Comparison of ENCODE assay signal across 1 cellular context in the genomic region with DNA sequence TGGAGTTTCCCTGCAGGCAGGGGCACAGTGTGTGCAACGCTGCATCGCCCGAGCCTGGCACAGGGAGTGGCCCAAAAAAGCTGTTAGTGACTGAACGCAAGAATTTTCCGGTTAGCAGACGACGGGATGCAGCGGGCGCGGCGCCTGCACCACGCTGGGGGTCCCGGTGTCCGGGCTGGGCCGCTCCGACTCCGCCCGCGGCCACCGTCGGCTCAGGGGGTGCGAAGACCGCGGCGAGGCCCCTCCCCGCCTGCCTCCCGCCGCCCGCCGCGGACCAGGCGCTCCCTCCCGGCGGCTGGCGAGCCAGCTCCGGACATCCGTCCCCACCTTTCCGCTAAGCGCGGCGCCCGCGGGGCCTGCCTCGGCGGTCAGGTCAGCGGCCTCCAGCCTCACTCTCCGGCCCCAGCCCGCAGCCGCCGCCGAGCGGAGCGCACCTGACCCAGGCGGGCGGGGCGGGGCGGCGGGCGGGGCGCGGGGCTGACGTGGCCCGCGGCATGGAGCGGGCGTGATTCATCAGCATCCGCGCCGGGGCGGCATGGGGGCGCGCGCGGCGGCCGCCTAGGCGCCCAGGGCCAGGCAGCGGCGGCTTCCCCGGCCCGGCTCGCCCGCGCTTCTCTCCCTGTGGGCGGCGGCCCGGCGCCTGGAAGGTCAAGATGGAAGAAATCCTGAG.
TF ChIP-seq lines count a peak whose summit lies in the region.

A gene with protein sequence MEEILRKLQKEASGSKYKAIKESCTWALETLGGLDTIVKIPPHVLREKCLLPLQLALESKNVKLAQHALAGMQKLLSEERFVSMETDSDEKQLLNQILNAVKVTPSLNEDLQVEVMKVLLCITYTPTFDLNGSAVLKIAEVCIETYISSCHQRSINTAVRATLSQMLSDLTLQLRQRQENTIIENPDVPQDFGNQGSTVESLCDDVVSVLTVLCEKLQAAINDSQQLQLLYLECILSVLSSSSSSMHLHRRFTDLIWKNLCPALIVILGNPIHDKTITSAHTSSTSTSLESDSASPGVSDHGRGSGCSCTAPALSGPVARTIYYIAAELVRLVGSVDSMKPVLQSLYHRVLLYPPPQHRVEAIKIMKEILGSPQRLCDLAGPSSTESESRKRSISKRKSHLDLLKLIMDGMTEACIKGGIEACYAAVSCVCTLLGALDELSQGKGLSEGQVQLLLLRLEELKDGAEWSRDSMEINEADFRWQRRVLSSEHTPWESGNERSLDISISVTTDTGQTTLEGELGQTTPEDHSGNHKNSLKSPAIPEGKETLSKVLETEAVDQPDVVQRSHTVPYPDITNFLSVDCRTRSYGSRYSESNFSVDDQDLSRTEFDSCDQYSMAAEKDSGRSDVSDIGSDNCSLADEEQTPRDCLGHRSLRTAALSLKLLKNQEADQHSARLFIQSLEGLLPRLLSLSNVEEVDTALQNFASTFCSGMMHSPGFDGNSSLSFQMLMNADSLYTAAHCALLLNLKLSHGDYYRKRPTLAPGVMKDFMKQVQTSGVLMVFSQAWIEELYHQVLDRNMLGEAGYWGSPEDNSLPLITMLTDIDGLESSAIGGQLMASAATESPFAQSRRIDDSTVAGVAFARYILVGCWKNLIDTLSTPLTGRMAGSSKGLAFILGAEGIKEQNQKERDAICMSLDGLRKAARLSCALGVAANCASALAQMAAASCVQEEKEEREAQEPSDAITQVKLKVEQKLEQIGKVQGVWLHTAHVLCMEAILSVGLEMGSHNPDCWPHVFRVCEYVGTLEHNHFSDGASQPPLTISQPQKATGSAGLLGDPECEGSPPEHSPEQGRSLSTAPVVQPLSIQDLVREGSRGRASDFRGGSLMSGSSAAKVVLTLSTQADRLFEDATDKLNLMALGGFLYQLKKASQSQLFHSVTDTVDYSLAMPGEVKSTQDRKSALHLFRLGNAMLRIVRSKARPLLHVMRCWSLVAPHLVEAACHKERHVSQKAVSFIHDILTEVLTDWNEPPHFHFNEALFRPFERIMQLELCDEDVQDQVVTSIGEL (N-terminal part only) (plus strand): TSS at position 506 of the 670 bp plus-strand sequence. CDS start 148 bp downstream, at position 654.

TF ChIP-seq in HepG2, 621 proteins besides CTCF, POLR2A, EP300 and RAD21 (continued from another document and continues in another):
- TF ChIP-seq, protein P1, sequence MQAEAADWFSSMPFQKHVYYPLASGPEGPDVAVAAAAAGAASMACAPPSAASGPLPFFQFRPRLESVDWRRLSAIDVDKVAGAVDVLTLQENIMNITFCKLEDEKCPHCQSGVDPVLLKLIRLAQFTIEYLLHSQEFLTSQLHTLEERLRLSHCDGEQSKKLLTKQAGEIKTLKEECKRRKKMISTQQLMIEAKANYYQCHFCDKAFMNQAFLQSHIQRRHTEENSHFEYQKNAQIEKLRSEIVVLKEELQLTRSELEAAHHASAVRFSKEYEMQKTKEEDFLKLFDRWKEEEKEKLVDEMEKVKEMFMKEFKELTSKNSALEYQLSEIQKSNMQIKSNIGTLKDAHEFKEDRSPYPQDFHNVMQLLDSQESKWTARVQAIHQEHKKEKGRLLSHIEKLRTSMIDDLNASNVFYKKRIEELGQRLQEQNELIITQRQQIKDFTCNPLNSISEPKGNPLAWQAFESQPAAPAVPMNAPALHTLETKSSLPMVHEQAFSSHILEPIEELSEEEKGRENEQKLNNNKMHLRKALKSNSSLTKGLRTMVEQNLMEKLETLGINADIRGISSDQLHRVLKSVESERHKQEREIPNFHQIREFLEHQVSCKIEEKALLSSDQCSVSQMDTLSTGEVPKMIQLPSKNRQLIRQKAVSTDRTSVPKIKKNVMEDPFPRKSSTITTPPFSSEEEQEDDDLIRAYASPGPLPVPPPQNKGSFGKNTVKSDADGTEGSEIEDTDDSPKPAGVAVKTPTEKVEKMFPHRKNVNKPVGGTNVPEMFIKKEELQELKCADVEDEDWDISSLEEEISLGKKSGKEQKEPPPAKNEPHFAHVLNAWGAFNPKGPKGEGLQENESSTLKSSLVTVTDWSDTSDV (CRISPR knock-in tag; IDR thresholded peaks at IDR 0.05): peak; percentile 72; the same call in 1 of the 2 replicates
- TF ChIP-seq ZNF232 (CRISPR knock-in tag; IDR thresholded peaks at IDR 0.05; ENCODE audit: borderline replicate concordance): no peak; the same call in 1 of the 2 replicates
- TF ChIP-seq, protein P2, sequence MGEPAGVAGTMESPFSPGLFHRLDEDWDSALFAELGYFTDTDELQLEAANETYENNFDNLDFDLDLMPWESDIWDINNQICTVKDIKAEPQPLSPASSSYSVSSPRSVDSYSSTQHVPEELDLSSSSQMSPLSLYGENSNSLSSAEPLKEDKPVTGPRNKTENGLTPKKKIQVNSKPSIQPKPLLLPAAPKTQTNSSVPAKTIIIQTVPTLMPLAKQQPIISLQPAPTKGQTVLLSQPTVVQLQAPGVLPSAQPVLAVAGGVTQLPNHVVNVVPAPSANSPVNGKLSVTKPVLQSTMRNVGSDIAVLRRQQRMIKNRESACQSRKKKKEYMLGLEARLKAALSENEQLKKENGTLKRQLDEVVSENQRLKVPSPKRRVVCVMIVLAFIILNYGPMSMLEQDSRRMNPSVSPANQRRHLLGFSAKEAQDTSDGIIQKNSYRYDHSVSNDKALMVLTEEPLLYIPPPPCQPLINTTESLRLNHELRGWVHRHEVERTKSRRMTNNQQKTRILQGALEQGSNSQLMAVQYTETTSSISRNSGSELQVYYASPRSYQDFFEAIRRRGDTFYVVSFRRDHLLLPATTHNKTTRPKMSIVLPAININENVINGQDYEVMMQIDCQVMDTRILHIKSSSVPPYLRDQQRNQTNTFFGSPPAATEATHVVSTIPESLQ (CRISPR knock-in tag; conservative IDR thresholded peaks at IDR 0.05): no peak
- TF ChIP-seq FOXK2 (IDR thresholded peaks at IDR 0.05): no peak
- no peak for TF ChIP-seq ARHGAP35 (CRISPR knock-in tag; IDR thresholded peaks at IDR 0.05; ENCODE audit: borderline replicate concordance)
- TF ChIP-seq EED (CRISPR knock-in tag; IDR thresholded peaks at IDR 0.05): no peak
- TF ChIP-seq KLF11 (CRISPR knock-in tag; IDR thresholded peaks at IDR 0.05): no peak
- TF ChIP-seq, protein P3, sequence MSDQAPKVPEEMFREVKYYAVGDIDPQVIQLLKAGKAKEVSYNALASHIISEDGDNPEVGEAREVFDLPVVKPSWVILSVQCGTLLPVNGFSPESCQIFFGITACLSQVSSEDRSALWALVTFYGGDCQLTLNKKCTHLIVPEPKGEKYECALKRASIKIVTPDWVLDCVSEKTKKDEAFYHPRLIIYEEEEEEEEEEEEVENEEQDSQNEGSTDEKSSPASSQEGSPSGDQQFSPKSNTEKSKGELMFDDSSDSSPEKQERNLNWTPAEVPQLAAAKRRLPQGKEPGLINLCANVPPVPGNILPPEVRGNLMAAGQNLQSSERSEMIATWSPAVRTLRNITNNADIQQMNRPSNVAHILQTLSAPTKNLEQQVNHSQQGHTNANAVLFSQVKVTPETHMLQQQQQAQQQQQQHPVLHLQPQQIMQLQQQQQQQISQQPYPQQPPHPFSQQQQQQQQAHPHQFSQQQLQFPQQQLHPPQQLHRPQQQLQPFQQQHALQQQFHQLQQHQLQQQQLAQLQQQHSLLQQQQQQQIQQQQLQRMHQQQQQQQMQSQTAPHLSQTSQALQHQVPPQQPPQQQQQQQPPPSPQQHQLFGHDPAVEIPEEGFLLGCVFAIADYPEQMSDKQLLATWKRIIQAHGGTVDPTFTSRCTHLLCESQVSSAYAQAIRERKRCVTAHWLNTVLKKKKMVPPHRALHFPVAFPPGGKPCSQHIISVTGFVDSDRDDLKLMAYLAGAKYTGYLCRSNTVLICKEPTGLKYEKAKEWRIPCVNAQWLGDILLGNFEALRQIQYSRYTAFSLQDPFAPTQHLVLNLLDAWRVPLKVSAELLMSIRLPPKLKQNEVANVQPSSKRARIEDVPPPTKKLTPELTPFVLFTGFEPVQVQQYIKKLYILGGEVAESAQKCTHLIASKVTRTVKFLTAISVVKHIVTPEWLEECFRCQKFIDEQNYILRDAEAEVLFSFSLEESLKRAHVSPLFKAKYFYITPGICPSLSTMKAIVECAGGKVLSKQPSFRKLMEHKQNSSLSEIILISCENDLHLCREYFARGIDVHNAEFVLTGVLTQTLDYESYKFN (CRISPR knock-in tag; conservative IDR thresholded peaks at IDR 0.05): no peak
- TF ChIP-seq, protein P4, sequence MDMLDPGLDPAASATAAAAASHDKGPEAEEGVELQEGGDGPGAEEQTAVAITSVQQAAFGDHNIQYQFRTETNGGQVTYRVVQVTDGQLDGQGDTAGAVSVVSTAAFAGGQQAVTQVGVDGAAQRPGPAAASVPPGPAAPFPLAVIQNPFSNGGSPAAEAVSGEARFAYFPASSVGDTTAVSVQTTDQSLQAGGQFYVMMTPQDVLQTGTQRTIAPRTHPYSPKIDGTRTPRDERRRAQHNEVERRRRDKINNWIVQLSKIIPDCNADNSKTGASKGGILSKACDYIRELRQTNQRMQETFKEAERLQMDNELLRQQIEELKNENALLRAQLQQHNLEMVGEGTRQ (IDR thresholded peaks at IDR 0.05; ENCODE audit: low read depth, low read length): no peak
- TF ChIP-seq, protein P4 (CRISPR knock-in tag; IDR thresholded peaks at IDR 0.05; ENCODE audit: borderline replicate concordance): no peak
- TF ChIP-seq NFE2L1 (CRISPR knock-in tag; IDR thresholded peaks at IDR 0.05; ENCODE audit: borderline replicate concordance): no peak
- TF ChIP-seq ZNF766 (CRISPR knock-in tag; IDR thresholded peaks at IDR 0.05; ENCODE audit: borderline replicate concordance): no peak; the same call in 1 of the 2 replicates
- TF ChIP-seq, protein P5, sequence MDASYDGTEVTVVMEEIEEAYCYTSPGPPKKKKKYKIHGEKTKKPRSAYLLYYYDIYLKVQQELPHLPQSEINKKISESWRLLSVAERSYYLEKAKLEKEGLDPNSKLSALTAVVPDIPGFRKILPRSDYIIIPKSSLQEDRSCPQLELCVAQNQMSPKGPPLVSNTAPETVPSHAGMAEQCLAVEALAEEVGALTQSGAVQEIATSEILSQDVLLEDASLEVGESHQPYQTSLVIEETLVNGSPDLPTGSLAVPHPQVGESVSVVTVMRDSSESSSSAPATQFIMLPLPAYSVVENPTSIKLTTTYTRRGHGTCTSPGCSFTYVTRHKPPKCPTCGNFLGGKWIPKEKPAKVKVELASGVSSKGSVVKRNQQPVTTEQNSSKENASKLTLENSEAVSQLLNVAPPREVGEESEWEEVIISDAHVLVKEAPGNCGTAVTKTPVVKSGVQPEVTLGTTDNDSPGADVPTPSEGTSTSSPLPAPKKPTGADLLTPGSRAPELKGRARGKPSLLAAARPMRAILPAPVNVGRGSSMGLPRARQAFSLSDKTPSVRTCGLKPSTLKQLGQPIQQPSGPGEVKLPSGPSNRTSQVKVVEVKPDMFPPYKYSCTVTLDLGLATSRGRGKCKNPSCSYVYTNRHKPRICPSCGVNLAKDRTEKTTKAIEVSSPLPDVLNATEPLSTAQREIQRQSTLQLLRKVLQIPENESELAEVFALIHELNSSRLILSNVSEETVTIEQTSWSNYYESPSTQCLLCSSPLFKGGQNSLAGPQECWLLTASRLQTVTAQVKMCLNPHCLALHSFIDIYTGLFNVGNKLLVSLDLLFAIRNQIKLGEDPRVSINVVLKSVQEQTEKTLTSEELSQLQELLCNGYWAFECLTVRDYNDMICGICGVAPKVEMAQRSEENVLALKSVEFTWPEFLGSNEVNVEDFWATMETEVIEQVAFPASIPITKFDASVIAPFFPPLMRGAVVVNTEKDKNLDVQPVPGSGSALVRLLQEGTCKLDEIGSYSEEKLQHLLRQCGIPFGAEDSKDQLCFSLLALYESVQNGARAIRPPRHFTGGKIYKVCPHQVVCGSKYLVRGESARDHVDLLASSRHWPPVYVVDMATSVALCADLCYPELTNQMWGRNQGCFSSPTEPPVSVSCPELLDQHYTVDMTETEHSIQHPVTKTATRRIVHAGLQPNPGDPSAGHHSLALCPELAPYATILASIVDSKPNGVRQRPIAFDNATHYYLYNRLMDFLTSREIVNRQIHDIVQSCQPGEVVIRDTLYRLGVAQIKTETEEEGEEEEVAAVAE (CRISPR knock-in tag; IDR thresholded peaks at IDR 0.05; ENCODE audit: borderline replicate concordance): no peak
- no peak for TF ChIP-seq ZNF335 (CRISPR knock-in tag; IDR thresholded peaks at IDR 0.05)
- TF ChIP-seq ZMYM4 (CRISPR knock-in tag; IDR thresholded peaks at IDR 0.05): no peak
- no peak for TF ChIP-seq TP53 (CRISPR knock-in tag; conservative IDR thresholded peaks at IDR 0.05)
- TF ChIP-seq HOXA9 (CRISPR knock-in tag; IDR thresholded peaks at IDR 0.05; ENCODE audit: borderline replicate concordance): no peak
- no peak for TF ChIP-seq PPARG (CRISPR knock-in tag; conservative IDR thresholded peaks at IDR 0.05)
- no peak for TF ChIP-seq ATAD3A (CRISPR knock-in tag; IDR thresholded peaks at IDR 0.05)
- no peak for TF ChIP-seq CBFB (CRISPR knock-in tag; IDR thresholded peaks at IDR 0.05)
- TF ChIP-seq ZNF263 (CRISPR knock-in tag; IDR thresholded peaks at IDR 0.05): no peak
- TF ChIP-seq ZNF530 (CRISPR knock-in tag; IDR thresholded peaks at IDR 0.05; ENCODE audit: low read depth): no peak
- TF ChIP-seq KMT2B (CRISPR knock-in tag; IDR thresholded peaks at IDR 0.05): no peak; the same call in 1 of the 2 replicates
- TF ChIP-seq ZNF17 (CRISPR knock-in tag; IDR thresholded peaks at IDR 0.05): no peak
- no peak for TF ChIP-seq FLYWCH1 (CRISPR knock-in tag; IDR thresholded peaks at IDR 0.05)
- TF ChIP-seq HOXA5 (CRISPR knock-in tag; IDR thresholded peaks at IDR 0.05): no peak
- TF ChIP-seq ZNF354B (CRISPR knock-in tag; IDR thresholded peaks at IDR 0.05): no peak
- TF ChIP-seq SMARCC2 (IDR thresholded peaks at IDR 0.05): no peak
- no peak for TF ChIP-seq ATF1 (CRISPR knock-in tag; IDR thresholded peaks at IDR 0.05)
- TF ChIP-seq, protein P6, sequence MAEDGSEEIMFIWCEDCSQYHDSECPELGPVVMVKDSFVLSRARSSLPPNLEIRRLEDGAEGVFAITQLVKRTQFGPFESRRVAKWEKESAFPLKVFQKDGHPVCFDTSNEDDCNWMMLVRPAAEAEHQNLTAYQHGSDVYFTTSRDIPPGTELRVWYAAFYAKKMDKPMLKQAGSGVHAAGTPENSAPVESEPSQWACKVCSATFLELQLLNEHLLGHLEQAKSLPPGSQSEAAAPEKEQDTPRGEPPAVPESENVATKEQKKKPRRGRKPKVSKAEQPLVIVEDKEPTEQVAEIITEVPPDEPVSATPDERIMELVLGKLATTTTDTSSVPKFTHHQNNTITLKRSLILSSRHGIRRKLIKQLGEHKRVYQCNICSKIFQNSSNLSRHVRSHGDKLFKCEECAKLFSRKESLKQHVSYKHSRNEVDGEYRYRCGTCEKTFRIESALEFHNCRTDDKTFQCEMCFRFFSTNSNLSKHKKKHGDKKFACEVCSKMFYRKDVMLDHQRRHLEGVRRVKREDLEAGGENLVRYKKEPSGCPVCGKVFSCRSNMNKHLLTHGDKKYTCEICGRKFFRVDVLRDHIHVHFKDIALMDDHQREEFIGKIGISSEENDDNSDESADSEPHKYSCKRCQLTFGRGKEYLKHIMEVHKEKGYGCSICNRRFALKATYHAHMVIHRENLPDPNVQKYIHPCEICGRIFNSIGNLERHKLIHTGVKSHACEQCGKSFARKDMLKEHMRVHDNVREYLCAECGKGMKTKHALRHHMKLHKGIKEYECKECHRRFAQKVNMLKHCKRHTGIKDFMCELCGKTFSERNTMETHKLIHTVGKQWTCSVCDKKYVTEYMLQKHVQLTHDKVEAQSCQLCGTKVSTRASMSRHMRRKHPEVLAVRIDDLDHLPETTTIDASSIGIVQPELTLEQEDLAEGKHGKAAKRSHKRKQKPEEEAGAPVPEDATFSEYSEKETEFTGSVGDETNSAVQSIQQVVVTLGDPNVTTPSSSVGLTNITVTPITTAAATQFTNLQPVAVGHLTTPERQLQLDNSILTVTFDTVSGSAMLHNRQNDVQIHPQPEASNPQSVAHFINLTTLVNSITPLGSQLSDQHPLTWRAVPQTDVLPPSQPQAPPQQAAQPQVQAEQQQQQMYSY (CRISPR knock-in tag; IDR thresholded peaks at IDR 0.05): no peak
- no peak for TF ChIP-seq KLF15 (CRISPR knock-in tag; IDR thresholded peaks at IDR 0.05; ENCODE audit: borderline replicate concordance)
